In genomic region chr1:210373628-210373877, GRCh38 we compare ENCODE assay signal across 8 cellular contexts. TPM values are rescaled to one million over a fixed set of nuclear protein-coding genes. Genes with fewer than 3 reads are reported as not detected.
DNase-seq lines count a peak whose midpoint lies in the region; ATAC-seq lines count a peak whose summit lies in the region.
"Had no signal": no experiment of that assay in that cellular context is flagged by ENCODE, and none has a peak within 500 bp of the region (broad histone marks: within the 10 kb centered on the region; RNA-seq: fewer than 3 reads in every experiment).

No MANE protein-coding gene starts in this region.

- H3K36me3 Mint-ChIP-seq in activated T-helper 1 cell treated with anti-CD3 and anti-CD28 coated beads, Interleukin-12 subunit alpha, Interleukin-12 subunit beta, Interleukin-2, Interleukin-4 antibody, amounts not matched to agents 30 ng/mL and 10 ng/mL and 1 ng/mL, durations not matched to agents 14 hours and 24 hours and 36 hours (ENCODE audit: low read depth), result no peaks in the 10 kb centered on the region
- peaks cover 8% of the 10 kb centered on the region for H3K36me3 Mint-ChIP-seq in memory B cell

- peaks cover 5% of the 10 kb centered on the region for H3K27me3 Mint-ChIP-seq in activated T-helper 1 cell treated with anti-CD3 and anti-CD28 coated beads, Interleukin-12 subunit alpha, Interleukin-12 subunit beta, Interleukin-2, Interleukin-4 antibody, amounts not matched to agents 30 ng/mL and 10 ng/mL and 1 ng/mL, durations not matched to agents 14 hours and 24 hours and 36 hours (ENCODE audit: insufficient read depth)
- no peaks in the 10 kb centered on the region for H3K27me3 Mint-ChIP-seq in memory B cell

- DNase-seq in activated T-helper 1 cell treated with anti-CD3 and anti-CD28 coated beads, Interleukin-12 subunit alpha, Interleukin-12 subunit beta, Interleukin-2, Interleukin-4 antibody, amounts not matched to agents 30 ng/mL and 10 ng/mL and 1 ng/mL, durations not matched to agents 14 hours and 24 hours and 36 hours (ENCODE audit: low spot score), result no peak
- no peak for DNase-seq in memory B cell (ENCODE audit: low spot score in 2 of 2)
- DNase-seq in amygdala (lab: John Stamatoyannopoulos, UW), result no peak
- no peak for DNase-seq in DMS 273 (lab: John Stamatoyannopoulos, UW; ENCODE audit: unreplicated experiment)
- DNase-seq: activated naive CD4-positive, alpha-beta T cell treated with anti-CD3 and anti-CD28 coated beads, Interleukin-2, amount 50 U/mL, for 16 hours had no signal

- ATAC-seq in GM19025 (IDR thresholded peaks at IDR 0.05; ENCODE audit: low read depth, unreplicated experiment) (peak; percentile 23), HG02852 (IDR thresholded peaks at IDR 0.05; ENCODE audit: unreplicated experiment) (peak; percentile 18), memory B cell (ENCODE audit: low read depth) (no peak), HG02938 (IDR thresholded peaks at IDR 0.05; ENCODE audit: unreplicated experiment) (no peak)

- intact Hi-C loops in activated T-helper 1 cell treated with anti-CD3 and anti-CD28 coated beads, Interleukin-12 subunit alpha, Interleukin-12 subunit beta, Interleukin-2, Interleukin-4 antibody, amounts not matched to agents 30 ng/mL and 10 ng/mL and 1 ng/mL, durations not matched to agents 14 hours and 24 hours and 36 hours (cut with micrococcal nuclease), result loop anchor here (2.0 kb wide), 1 partner anchor 27 kb away; no protein-coding TSS in a partner anchor

- no peak overlapping the region for H3K4me3 Mint-ChIP-seq in activated T-helper 1 cell treated with anti-CD3 and anti-CD28 coated beads, Interleukin-12 subunit alpha, Interleukin-12 subunit beta, Interleukin-2, Interleukin-4 antibody, amounts not matched to agents 30 ng/mL and 10 ng/mL and 1 ng/mL, durations not matched to agents 14 hours and 24 hours and 36 hours
- H3K4me3 Mint-ChIP-seq in memory B cell, result no peak overlapping the region

- H3K9me3 Mint-ChIP-seq in activated T-helper 1 cell treated with anti-CD3 and anti-CD28 coated beads, Interleukin-12 subunit alpha, Interleukin-12 subunit beta, Interleukin-2, Interleukin-4 antibody, amounts not matched to agents 30 ng/mL and 10 ng/mL and 1 ng/mL, durations not matched to agents 14 hours and 24 hours and 36 hours, result no peaks in the 10 kb centered on the region
- no peaks in the 10 kb centered on the region for H3K9me3 Mint-ChIP-seq in memory B cell

- H3K27ac Mint-ChIP-seq in activated T-helper 1 cell treated with anti-CD3 and anti-CD28 coated beads, Interleukin-12 subunit alpha, Interleukin-12 subunit beta, Interleukin-2, Interleukin-4 antibody, amounts not matched to agents 30 ng/mL and 10 ng/mL and 1 ng/mL, durations not matched to agents 14 hours and 24 hours and 36 hours, result peak overlapping the region; percentile 44
- H3K27ac Mint-ChIP-seq in memory B cell, result peak overlapping the region; percentile 8

- peaks cover 19% of the 10 kb centered on the region for H3K4me1 Mint-ChIP-seq in activated T-helper 1 cell treated with anti-CD3 and anti-CD28 coated beads, Interleukin-12 subunit alpha, Interleukin-12 subunit beta, Interleukin-2, Interleukin-4 antibody, amounts not matched to agents 30 ng/mL and 10 ng/mL and 1 ng/mL, durations not matched to agents 14 hours and 24 hours and 36 hours (ENCODE audit: low read depth)
- H3K4me1 Mint-ChIP-seq in memory B cell, result peaks cover 3% of the 10 kb centered on the region

RNA-seq across cellular contexts. Expression of gene HHAT, which starts 44.9 kb away (rescaled TPM):
- 0.67 and 0.73 TPM in 2 replicates for total RNA-seq in activated T-helper 1 cell treated with anti-CD3 and anti-CD28 coated beads, Interleukin-12 subunit alpha, Interleukin-12 subunit beta, Interleukin-2, Interleukin-4 antibody, amounts not matched to agents 30 ng/mL and 10 ng/mL and 1 ng/mL, durations not matched to agents 14 hours and 24 hours and 36 hours

Comparison
In these comparisons a context has a peak if more than half of its experiments do, and no peak if none do; other contexts are left out.
1. ATAC-seq: peak in GM19025 (single experiment) and HG02852 (single experiment); none in memory B cell (single experiment) and HG02938 (single experiment).